In genomic region chr1:207804746-207805468, GRCh38 we compare ENCODE assay signal across 12 cellular contexts. TPM values are rescaled to one million over a fixed set of nuclear protein-coding genes. Genes with fewer than 3 reads are reported as not detected.
DNase-seq lines count a peak whose midpoint lies in the region; ATAC-seq and TF ChIP-seq lines count a peak whose summit lies in the region.
"Had no signal": no experiment of that assay in that cellular context is flagged by ENCODE, and none has a peak within 500 bp of the region (broad histone marks: within the 10 kb centered on the region; RNA-seq: fewer than 3 reads in every experiment).

No MANE protein-coding gene starts in this region.

- TF ChIP-seq POLR2A in gastroesophageal sphincter (IDR thresholded peaks at IDR 0.05), result no peak

- H3K4me3 Mint-ChIP-seq in CD4-positive, alpha-beta memory T cell, result no peak overlapping the region
- H3K4me3 Mint-ChIP-seq in endothelial cell (ENCODE audit: unreplicated experiment) (no peak overlapping the region), WTC11 (no peak overlapping the region)

- intact Hi-C loops in CD4-positive, alpha-beta memory T cell (cut with micrococcal nuclease), result no loop called here

- peaks cover 0 to 1% (median 0%) of the 10 kb centered on the region in 8 donors for H3K9me3 Mint-ChIP-seq in CD4-positive, alpha-beta memory T cell
- no peaks in the 10 kb centered on the region for H3K9me3 Mint-ChIP-seq in endothelial cell (ENCODE audit: unreplicated experiment)
- no peaks in the 10 kb centered on the region for H3K9me3 Mint-ChIP-seq in WTC11

- no peak overlapping the region for H3K9ac ChIP-seq in smooth muscle cell (ENCODE audit: low read depth)

- H3K79me2 ChIP-seq in smooth muscle cell (ENCODE audit: low read depth), result no peaks in the 10 kb centered on the region

- peaks cover 37% of the 10 kb centered on the region for H3K4me1 ChIP-seq in CD4-positive, alpha-beta memory T cell (ENCODE audit: insufficient read depth, low read length)
- H3K4me1 ChIP-seq in gastroesophageal sphincter (peaks cover 29 to 81% (median 54%) of the 10 kb centered on the region in 3 donors), smooth muscle cell (ENCODE audit: low read depth) (peaks cover 7% of the 10 kb centered on the region)

- ATAC-seq in gastroesophageal sphincter, result no peak
- ATAC-seq in WTC11, result no peak
- ATAC-seq: Panc1 had no signal

- peak overlapping the region; percentile 23 to 85 (median 47) for H3K27ac Mint-ChIP-seq in CD4-positive, alpha-beta memory T cell
- H3K27ac Mint-ChIP-seq in endothelial cell (ENCODE audit: unreplicated experiment) (no peak overlapping the region), WTC11 (no peak overlapping the region)

- H3K4me2 ChIP-seq in smooth muscle cell, result peak overlapping the region; percentile 72

- H2AFZ ChIP-seq in smooth muscle cell (ENCODE audit: low read depth), result no peak overlapping the region

- no peaks in the 10 kb centered on the region for H3K27me3 ChIP-seq in CD4-positive, alpha-beta memory T cell (ENCODE audit: insufficient read depth, low read length)
- H3K27me3 ChIP-seq in WERI-Rb-1 (ENCODE audit: insufficient read depth, low read depth, severe bottlenecking) (no peaks in the 10 kb centered on the region), gastroesophageal sphincter (no peaks in the 10 kb centered on the region), smooth muscle cell (ENCODE audit: low read depth) (no peaks in the 10 kb centered on the region)

- no peak for TF ChIP-seq CTCF in WERI-Rb-1 (IDR thresholded peaks at IDR 0.05; ENCODE audit: low read depth, low read length)
- no peak for TF ChIP-seq CTCF in gastroesophageal sphincter (IDR thresholded peaks at IDR 0.05)
- no peak for TF ChIP-seq CTCF in smooth muscle cell (IDR thresholded peaks at IDR 0.05; ENCODE audit: borderline replicate concordance, insufficient read depth, poor library complexity, severe bottlenecking)
- no peak for TF ChIP-seq CTCF in endothelial cell (IDR thresholded peaks at IDR 0.05; ENCODE audit: unreplicated experiment)
- TF ChIP-seq CTCF in WTC11 (IDR thresholded peaks at IDR 0.05), result no peak

- no peak for TF ChIP-seq EP300 in gastroesophageal sphincter (IDR thresholded peaks at IDR 0.05)

- no peak overlapping the region for H3K4me3 ChIP-seq in CD4-positive, alpha-beta memory T cell (ENCODE audit: low read length in 2 of 2)
- H3K4me3 ChIP-seq in WERI-Rb-1 (ENCODE audit: low read depth, low read length) (no peak overlapping the region), gastroesophageal sphincter (no peak overlapping the region), smooth muscle cell (no peak overlapping the region)

- H3K27ac ChIP-seq in CD4-positive, alpha-beta memory T cell (ENCODE audit: low read depth, low read length), result no peak overlapping the region
- H3K27ac ChIP-seq in WERI-Rb-1 (no peak overlapping the region), gastroesophageal sphincter (peak overlapping the region; percentile 80 to 99 (median 92)), smooth muscle cell (ENCODE audit: low read depth) (no peak overlapping the region)

- H4K20me1 ChIP-seq in smooth muscle cell (ENCODE audit: low read depth), result no peaks in the 10 kb centered on the region

- peaks cover 48 to 86% of the 10 kb centered on the region in 2 donors for H3K36me3 Mint-ChIP-seq in CD4-positive, alpha-beta memory T cell
- H3K36me3 Mint-ChIP-seq in endothelial cell (ENCODE audit: low read depth, unreplicated experiment) (peaks cover 46% of the 10 kb centered on the region), WTC11 (no peaks in the 10 kb centered on the region)

- peaks cover 70% of the 10 kb centered on the region for H3K36me3 ChIP-seq in CD4-positive, alpha-beta memory T cell (ENCODE audit: insufficient read depth, low read length)
- H3K36me3 ChIP-seq in WERI-Rb-1 (peaks cover 51% of the 10 kb centered on the region), gastroesophageal sphincter (peaks cover 7 to 100% of the 10 kb centered on the region in 2 donors), smooth muscle cell (ENCODE audit: low read depth) (no peaks in the 10 kb centered on the region)

- H3K27me3 Mint-ChIP-seq in CD4-positive, alpha-beta memory T cell, result no peaks in the 10 kb centered on the region
- H3K27me3 Mint-ChIP-seq in endothelial cell (ENCODE audit: unreplicated experiment), result no peaks in the 10 kb centered on the region
- no peaks in the 10 kb centered on the region; the same call in 1 of the 2 replicates for H3K27me3 Mint-ChIP-seq in WTC11 (ENCODE audit: low read depth)

- no peaks in the 10 kb centered on the region for H3F3A ChIP-seq in smooth muscle cell (ENCODE audit: low read depth)

- no peaks in the 10 kb centered on the region for H3K9me3 ChIP-seq in CD4-positive, alpha-beta memory T cell (ENCODE audit: control insufficient read depth in 1 of 2, low read length in 2 of 2)
- no peaks in the 10 kb centered on the region for H3K9me3 ChIP-seq in WERI-Rb-1 (ENCODE audit: severe bottlenecking)
- no peaks in the 10 kb centered on the region for H3K9me3 ChIP-seq in gastroesophageal sphincter
- H3K9me3 ChIP-seq in smooth muscle cell (replicated peaks; ENCODE audit: low read depth), result no peaks in the 10 kb centered on the region

- DNase-seq in CD4-positive, alpha-beta memory T cell, result no peak
- DNase-seq in WERI-Rb-1 (peak; percentile 6), smooth muscle cell (lab: John Stamatoyannopoulos, UW; ENCODE audit: unreplicated experiment) (no peak), NCI-H2227 (lab: John Stamatoyannopoulos, UW; ENCODE audit: unreplicated experiment) (no peak), endothelial cell (ENCODE audit: low spot score) (no peak), WTC11 (ENCODE audit: low spot score) (no peak), medulla oblongata (ENCODE audit: extremely low spot score) (no peak)
- DNase-seq: activated CD8-positive, alpha-beta memory T cell treated with anti-CD3 and anti-CD28 coated beads, Interleukin-2, amount 50 U/mL, for 4 hours; NCI-H345; stimulated activated CD8-positive, alpha-beta memory T cell treated with anti-CD3 and anti-CD28 coated beads, Interleukin-4, amount 100 ng/mL, for 48 hours had no signal

- 50% methylated on average over 2 of the region's 5 CpGs; no CpG with 5 or more reads in 1 of the 2 donors for WGBS in gastroesophageal sphincter (ENCODE audit: low coverage in 1 of 2), 2 donors
- WGBS in smooth muscle cell (ENCODE audit: low lambda C conversion rate), result 91% methylated on average over 5 of the region's 5 CpGs

- POLR2A ChIA-PET in CD4-positive, alpha-beta memory T cell (lab: Charles Lee; ENCODE audit: partially characterized antibody), result interaction anchor here (1.2 to 1.6 kb wide), 2 partner anchors 8 to 19 kb away, joined by 5 to 8 read pairs; no protein-coding TSS in a partner anchor
- POLR2A ChIA-PET in WTC11 (lab: Charles Lee), result no interaction called here

- H3K4me1 Mint-ChIP-seq in CD4-positive, alpha-beta memory T cell, result peaks cover 39 to 79% (median 49%) of the 10 kb centered on the region in 4 donors
- H3K4me1 Mint-ChIP-seq in endothelial cell (ENCODE audit: unreplicated experiment), result peaks cover 10% of the 10 kb centered on the region
- H3K4me1 Mint-ChIP-seq in WTC11, result peaks cover 18% of the 10 kb centered on the region

- CTCF ChIA-PET in CD4-positive, alpha-beta memory T cell (lab: Charles Lee; ENCODE audit: partially characterized antibody), result interaction anchor here (0.9 to 2.5 kb wide), 4 partner anchors 7 to 159 kb away, joined by 3 to 25 read pairs (median 4); no protein-coding TSS in a partner anchor
- CTCF ChIA-PET in WTC11 (lab: Charles Lee), result interaction anchor here (0.9 to 3.2 kb wide), 3 partner anchors 8 to 193 kb away, joined by 3 to 15 read pairs (median 5); no protein-coding TSS in a partner anchor

TF ChIP-seq in WTC11, 78 proteins besides CTCF, POLR2A, EP300 and RAD21:
- TF ChIP-seq ERG (CRISPR knock-in tag; IDR thresholded peaks at IDR 0.05) (no peak), NR1H2 (CRISPR knock-in tag; IDR thresholded peaks at IDR 0.05) (no peak), E2F4 (CRISPR knock-in tag; IDR thresholded peaks at IDR 0.05; ENCODE audit: borderline replicate concordance, low read depth) (no peak), ZNF423 (CRISPR knock-in tag; IDR thresholded peaks at IDR 0.05) (no peak), TEAD1 (CRISPR knock-in tag; IDR thresholded peaks at IDR 0.05) (no peak), TEAD4 (CRISPR knock-in tag; IDR thresholded peaks at IDR 0.05) (no peak), NFATC4 (CRISPR knock-in tag; IDR thresholded peaks at IDR 0.05) (no peak), FOXP1 (CRISPR knock-in tag; IDR thresholded peaks at IDR 0.05; ENCODE audit: borderline replicate concordance) (no peak)

RNA-seq across cellular contexts. Expression of gene CD46, which starts 53.1 kb away (rescaled TPM):
- total RNA-seq in CD4-positive, alpha-beta memory T cell, result 100 to 1,000 TPM; 217 to 234 TPM
- polyA plus RNA-seq in CD4-positive, alpha-beta memory T cell, result 100 to 1,000 TPM; 171 to 176 TPM
- 100 to 1,000 TPM in 2 of 4 donors, 10 to 100 TPM in 2; 69.1 to 117 (median 98.6) TPM for total RNA-seq in gastroesophageal sphincter
- total RNA-seq in smooth muscle cell, result 234 and 243 TPM in 2 replicates
- polyA plus RNA-seq in smooth muscle cell, result 117 and 126 TPM in 2 replicates
- total RNA-seq in endothelial cell (ENCODE audit: unreplicated experiment), result 116 TPM
- total RNA-seq in WTC11 (2021), result 138 to 150 TPM (median 147 TPM) in 3 replicates

Comparison
In these comparisons a context has a peak if more than half of its experiments do, and no peak if none do; other contexts are left out.
1. H3K27ac ChIP-seq: peak in gastroesophageal sphincter (4 of 4); none in CD4-positive, alpha-beta memory T cell (single experiment), WERI-Rb-1 (single experiment) and smooth muscle cell (single experiment).
2. H3K27ac Mint-ChIP-seq: peak in CD4-positive, alpha-beta memory T cell (7 of 7); none in endothelial cell (single experiment) and WTC11 (single experiment).